ENCODE assay signal across 9 cellular contexts in the genomic region with DNA sequence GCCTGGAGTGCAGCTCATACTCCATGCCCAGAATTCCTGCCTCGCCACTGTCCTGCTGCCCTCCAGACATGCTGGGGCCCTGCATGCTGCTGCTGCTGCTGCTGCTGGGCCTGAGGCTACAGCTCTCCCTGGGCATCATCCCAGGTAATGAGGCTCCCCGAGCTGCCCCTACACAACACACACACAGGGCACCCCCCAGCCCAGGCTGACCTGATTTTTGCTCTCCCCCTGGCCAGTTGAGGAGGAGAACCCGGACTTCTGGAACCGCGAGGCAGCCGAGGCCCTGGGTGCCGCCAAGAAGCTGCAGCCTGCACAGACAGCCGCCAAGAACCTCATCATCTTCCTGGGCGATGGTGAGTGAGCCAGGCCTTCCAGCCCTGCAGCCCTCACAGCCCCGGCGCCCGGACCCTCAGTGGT. TPM values are rescaled to one million over a fixed set of nuclear protein-coding genes. Genes with fewer than 3 reads are reported as not detected.
"Had no signal": no experiment of that assay in that cellular context is flagged by ENCODE, and none has a peak within 500 bp of the region (broad histone marks: within the 10 kb centered on the region; RNA-seq: fewer than 3 reads in every experiment).

A gene (plus strand): TSS at position 17 of the 417 bp plus-strand sequence. CDS start 52 bp downstream, at position 69.

RNA-seq across cellular contexts. Expression of the gene that starts here (rescaled TPM):
- total RNA-seq: activated CD8-positive, alpha-beta T cell treated with anti-CD3 and anti-CD28 coated beads for 36 hours; activated naive CD8-positive, alpha-beta T cell treated with anti-CD3 and anti-CD28 coated beads for 36 hours; activated T-cell treated with anti-CD3 and anti-CD28 coated beads, Interleukin-2, amount 50 U/mL, for 72 hours; activated T-helper 2 cell treated with anti-CD3 and anti-CD28 coated beads, Interferon-gamma antibody, Interleukin-2, Interleukin-4, amounts not matched to agents 10 μg/mL and 5 μg/mL and 100 μg/mL, durations not matched to agents 14 hours and 24 hours and 36 hours; cardiac muscle cell; Right ventricle myocardium superior; SJCRH30 had no signal
- polyA plus RNA-seq: adipose tissue, cardiac muscle cell, SK-N-SH had no signal
